In genomic region chr20:19414600-19414999, GRCh38 we compare ENCODE assay signal across 9 cellular contexts.
"Had no signal": no experiment of that assay in that cellular context is flagged by ENCODE, and none has a peak within 500 bp of the region (broad histone marks: within the 10 kb centered on the region; RNA-seq: fewer than 3 reads in every experiment).

No MANE protein-coding gene starts in this region.

- ATAC-seq: HCT116, K562 had no signal

- H3K4me1 ChIP-seq: HAP-1 had no signal

- H3K9ac ChIP-seq: GM23248 had no signal

- H3K9me3 ChIP-seq: HAP-1 had no signal

- H3K36me3 ChIP-seq: HAP-1 had no signal

- H3K4me3 ChIP-seq: GM23248, HAP-1, K562 had no signal

- H3K27ac ChIP-seq: GM23248, HL-60 had no signal

- DNase-seq: GM23248, GOT3, H7, HFFc6, IMR-90 had no signal
